ENCODE assay signal across 23 cellular contexts in the genomic region with DNA sequence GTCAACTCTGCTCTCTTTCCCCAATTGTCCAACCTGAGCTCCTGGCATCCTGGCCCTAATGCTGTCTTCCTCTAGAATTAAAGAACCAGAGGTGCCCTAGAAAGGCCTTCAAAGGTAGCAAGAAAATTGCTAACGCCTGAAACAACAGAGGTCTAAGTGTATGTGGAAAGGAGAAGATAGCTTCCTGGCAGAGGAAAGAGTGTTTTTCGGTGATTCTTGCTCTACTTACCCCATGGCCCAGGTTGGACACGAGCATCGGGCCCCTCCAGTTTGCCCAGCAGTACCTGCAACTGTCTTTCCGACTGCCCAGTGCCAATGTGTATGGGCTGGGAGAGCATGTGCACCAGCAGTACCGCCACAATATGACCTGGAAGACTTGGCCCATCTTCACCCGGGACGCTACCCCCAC. TPM values are rescaled to one million over a fixed set of nuclear protein-coding genes. Genes with fewer than 3 reads are reported as not detected.
A peak's percentile ranks its signal among the peaks of the same experiment; 100 is the strongest.
DNase-seq lines count a peak whose midpoint lies in the region; ATAC-seq lines count a peak whose summit lies in the region.
"Had no signal": no experiment of that assay in that cellular context is flagged by ENCODE, and none has a peak within 500 bp of the region (broad histone marks: within the 10 kb centered on the region; RNA-seq: fewer than 3 reads in every experiment).

No MANE protein-coding gene starts in this region.

- intact Hi-C loops in activated CD4-positive, alpha-beta T cell treated with anti-CD3 and anti-CD28 coated beads for 36 hours (cut with DNase I, micrococcal nuclease) = no loop called here

- peaks cover 6% of the 10 kb centered on the region for H3K27me3 Mint-ChIP-seq in activated CD4-positive, alpha-beta T cell treated with anti-CD3 and anti-CD28 coated beads for 36 hours
- H3K27me3 Mint-ChIP-seq in activated naive CD8-positive, alpha-beta T cell treated with anti-CD3 and anti-CD28 coated beads, Interleukin-2, amount 10 ng/mL, durations not matched to agents 7 days and 5 days = peaks cover 4% of the 10 kb centered on the region
- peaks cover 2% of the 10 kb centered on the region for H3K27me3 Mint-ChIP-seq in activated naive CD8-positive, alpha-beta T cell treated with anti-CD3 and anti-CD28 coated beads, Interleukin-2, amount 50 U/mL, for 24 hours
- peaks cover 6% of the 10 kb centered on the region for H3K27me3 Mint-ChIP-seq in activated T-helper 17 cell treated with anti-CD3 and anti-CD28 coated beads, Interleukin-2, amount 50 U/mL, for 72 hours

- CTCF ChIA-PET in activated CD4-positive, alpha-beta T cell treated with anti-CD3 and anti-CD28 coated beads for 36 hours (lab: Charles Lee) = interaction anchor here (0.9 kb wide), 1 partner anchor 15 kb away, joined by 3 read pairs; no protein-coding TSS in a partner anchor

- no peaks in the 10 kb centered on the region for H3K36me3 Mint-ChIP-seq in activated CD4-positive, alpha-beta T cell treated with anti-CD3 and anti-CD28 coated beads for 36 hours (ENCODE audit: low read depth)
- H3K36me3 Mint-ChIP-seq in activated naive CD8-positive, alpha-beta T cell treated with anti-CD3 and anti-CD28 coated beads, Interleukin-2, amount 10 ng/mL, durations not matched to agents 7 days and 5 days = no peaks in the 10 kb centered on the region
- H3K36me3 Mint-ChIP-seq in activated naive CD8-positive, alpha-beta T cell treated with anti-CD3 and anti-CD28 coated beads, Interleukin-2, amount 50 U/mL, for 24 hours (ENCODE audit: low read depth) = no peaks in the 10 kb centered on the region
- no peaks in the 10 kb centered on the region for H3K36me3 Mint-ChIP-seq in activated T-helper 17 cell treated with anti-CD3 and anti-CD28 coated beads, Interleukin-2, amount 50 U/mL, for 72 hours (ENCODE audit: low read depth)
- H3K36me3 Mint-ChIP-seq: CD8-positive, alpha-beta T cell had no signal

- H3K4me3 Mint-ChIP-seq in activated CD4-positive, alpha-beta T cell treated with anti-CD3 and anti-CD28 coated beads for 36 hours = no peak overlapping the region
- H3K4me3 Mint-ChIP-seq in activated naive CD8-positive, alpha-beta T cell treated with anti-CD3 and anti-CD28 coated beads, Interleukin-2, amount 10 ng/mL, durations not matched to agents 7 days and 5 days = no peak overlapping the region
- H3K4me3 Mint-ChIP-seq in activated naive CD8-positive, alpha-beta T cell treated with anti-CD3 and anti-CD28 coated beads, Interleukin-2, amount 50 U/mL, for 24 hours = no peak overlapping the region
- no peak overlapping the region for H3K4me3 Mint-ChIP-seq in activated T-helper 17 cell treated with anti-CD3 and anti-CD28 coated beads, Interleukin-2, amount 50 U/mL, for 72 hours
- H3K4me3 Mint-ChIP-seq: CD8-positive, alpha-beta T cell had no signal

- H3K9me3 Mint-ChIP-seq in activated CD4-positive, alpha-beta T cell treated with anti-CD3 and anti-CD28 coated beads for 36 hours (ENCODE audit: low read depth) = no peaks in the 10 kb centered on the region
- H3K9me3 Mint-ChIP-seq in activated naive CD8-positive, alpha-beta T cell treated with anti-CD3 and anti-CD28 coated beads, Interleukin-2, amount 10 ng/mL, durations not matched to agents 7 days and 5 days = no peaks in the 10 kb centered on the region
- H3K9me3 Mint-ChIP-seq in activated naive CD8-positive, alpha-beta T cell treated with anti-CD3 and anti-CD28 coated beads, Interleukin-2, amount 50 U/mL, for 24 hours = no peaks in the 10 kb centered on the region
- no peaks in the 10 kb centered on the region for H3K9me3 Mint-ChIP-seq in activated T-helper 17 cell treated with anti-CD3 and anti-CD28 coated beads, Interleukin-2, amount 50 U/mL, for 72 hours
- H3K9me3 Mint-ChIP-seq: CD8-positive, alpha-beta T cell had no signal

- no peaks in the 10 kb centered on the region for H3K4me1 Mint-ChIP-seq in activated CD4-positive, alpha-beta T cell treated with anti-CD3 and anti-CD28 coated beads for 36 hours
- no peaks in the 10 kb centered on the region for H3K4me1 Mint-ChIP-seq in activated naive CD8-positive, alpha-beta T cell treated with anti-CD3 and anti-CD28 coated beads, Interleukin-2, amount 10 ng/mL, durations not matched to agents 7 days and 5 days
- H3K4me1 Mint-ChIP-seq in activated naive CD8-positive, alpha-beta T cell treated with anti-CD3 and anti-CD28 coated beads, Interleukin-2, amount 50 U/mL, for 24 hours = no peaks in the 10 kb centered on the region
- no peaks in the 10 kb centered on the region for H3K4me1 Mint-ChIP-seq in activated T-helper 17 cell treated with anti-CD3 and anti-CD28 coated beads, Interleukin-2, amount 50 U/mL, for 72 hours

- POLR2A ChIA-PET in activated CD4-positive, alpha-beta T cell treated with anti-CD3 and anti-CD28 coated beads for 36 hours (lab: Charles Lee) = no interaction called here
- POLR2A ChIA-PET in activated naive CD8-positive, alpha-beta T cell treated with anti-CD3 and anti-CD28 coated beads, Interleukin-2, amount 10 ng/mL, durations not matched to agents 7 days and 5 days (lab: Charles Lee) = no interaction called here

- no peak overlapping the region for H3K27ac Mint-ChIP-seq in activated CD4-positive, alpha-beta T cell treated with anti-CD3 and anti-CD28 coated beads for 36 hours
- no peak overlapping the region for H3K27ac Mint-ChIP-seq in activated naive CD8-positive, alpha-beta T cell treated with anti-CD3 and anti-CD28 coated beads, Interleukin-2, amount 10 ng/mL, durations not matched to agents 7 days and 5 days
- H3K27ac Mint-ChIP-seq in activated naive CD8-positive, alpha-beta T cell treated with anti-CD3 and anti-CD28 coated beads, Interleukin-2, amount 50 U/mL, for 24 hours = no peak overlapping the region
- H3K27ac Mint-ChIP-seq in activated T-helper 17 cell treated with anti-CD3 and anti-CD28 coated beads, Interleukin-2, amount 50 U/mL, for 72 hours = no peak overlapping the region
- H3K27ac Mint-ChIP-seq: CD8-positive, alpha-beta T cell had no signal

- ATAC-seq in activated CD4-positive, alpha-beta T cell treated with anti-CD3 and anti-CD28 coated beads for 36 hours = peak; percentile 47
- ATAC-seq in activated naive CD8-positive, alpha-beta T cell treated with anti-CD3 and anti-CD28 coated beads, Interleukin-2, amount 10 ng/mL, durations not matched to agents 7 days and 5 days (ENCODE audit: low read depth) = peak; percentile 53
- ATAC-seq in activated naive CD8-positive, alpha-beta T cell treated with anti-CD3 and anti-CD28 coated beads, Interleukin-2, amount 50 U/mL, for 24 hours = no peak
- ATAC-seq in activated T-helper 17 cell treated with anti-CD3 and anti-CD28 coated beads, Interleukin-2, amount 50 U/mL, for 72 hours (replicated peaks) = peak; percentile 51
- ATAC-seq in stimulated activated naive CD8-positive, alpha-beta T cell treated with anti-CD3 and anti-CD28 coated beads, Interleukin-15, Interleukin-2, amounts not matched to agents 100 U/mL and 50 U/mL, for 24 hours = peak; percentile 19
- ATAC-seq: CD8-positive, alpha-beta T cell; HCT116; PC-3 had no signal

- peak; percentile 9 for DNase-seq in activated CD4-positive, alpha-beta T cell treated with anti-CD3 and anti-CD28 coated beads for 36 hours
- no peak for DNase-seq in activated CD4-positive, alpha-beta T cell treated with anti-CD3 and anti-CD28 coated beads, Interleukin-2, amount 50 U/mL, for 4 hours
- peak; percentile 31 for DNase-seq in activated naive CD8-positive, alpha-beta T cell treated with anti-CD3 and anti-CD28 coated beads, Interleukin-2, amount 10 ng/mL, durations not matched to agents 7 days and 5 days
- DNase-seq in activated naive CD8-positive, alpha-beta T cell treated with anti-CD3 and anti-CD28 coated beads, Interleukin-2, amount 50 U/mL, for 24 hours = no peak
- DNase-seq in stimulated activated naive CD8-positive, alpha-beta T cell treated with anti-CD3 and anti-CD28 coated beads, Interleukin-15, Interleukin-2, amounts not matched to agents 100 U/mL and 50 U/mL, for 24 hours = no peak
- no peak for DNase-seq in NCI-H524 treated with DMSO at 0.1 percent for 48 hours (lab: John Stamatoyannopoulos, UW)
- DNase-seq in NCI-H1694 treated with DMSO at 0.1 percent for 48 hours (lab: John Stamatoyannopoulos, UW) = no peak
- DNase-seq: 8988T; CD8-positive, alpha-beta T cell; DMS153; GDM1; GOT3; KG1; MV-4-11; NCI-H1105 treated with DMSO at 0.1 percent for 48 hours; NCI-H446; NCI-H526 treated with DMSO at 0.1 percent for 48 hours; PC-3; Right ventricle myocardium superior had no signal

RNA-seq across cellular contexts. Expression of a gene that starts 22.2 kb away (rescaled TPM):
- not detected for total RNA-seq in activated CD4-positive, alpha-beta T cell treated with anti-CD3 and anti-CD28 coated beads for 36 hours
- not detected for total RNA-seq in activated naive CD8-positive, alpha-beta T cell treated with anti-CD3 and anti-CD28 coated beads, Interleukin-2, amount 10 ng/mL, durations not matched to agents 7 days and 5 days
- total RNA-seq in activated T-helper 17 cell treated with anti-CD3 and anti-CD28 coated beads, Interleukin-2, amount 50 U/mL, for 72 hours = under 1 TPM in 1 of 2 donors, not detected in 1; 0.58 TPM
- total RNA-seq: CD8-positive, alpha-beta T cell; Daoy; PC-3; RPMI7951 had no signal

Comparison
In these comparisons a context has a peak if more than half of its experiments do, and no peak if none do; other contexts are left out.
1. DNase-seq: peak in activated CD4-positive, alpha-beta T cell treated with anti-CD3 and anti-CD28 coated beads for 36 hours (single experiment) and activated naive CD8-positive, alpha-beta T cell treated with anti-CD3 and anti-CD28 coated beads, Interleukin-2, amount 10 ng/mL, durations not matched to agents 7 days and 5 days (single experiment); none in activated CD4-positive, alpha-beta T cell treated with anti-CD3 and anti-CD28 coated beads, Interleukin-2, amount 50 U/mL, for 4 hours (0 of 2), activated naive CD8-positive, alpha-beta T cell treated with anti-CD3 and anti-CD28 coated beads, Interleukin-2, amount 50 U/mL, for 24 hours (single experiment), stimulated activated naive CD8-positive, alpha-beta T cell treated with anti-CD3 and anti-CD28 coated beads, Interleukin-15, Interleukin-2, amounts not matched to agents 100 U/mL and 50 U/mL, for 24 hours (single experiment), NCI-H524 treated with DMSO at 0.1 percent for 48 hours (single experiment) and NCI-H1694 treated with DMSO at 0.1 percent for 48 hours (single experiment).